Comparison of ENCODE assay signal across 25 cellular contexts in the genomic region with DNA sequence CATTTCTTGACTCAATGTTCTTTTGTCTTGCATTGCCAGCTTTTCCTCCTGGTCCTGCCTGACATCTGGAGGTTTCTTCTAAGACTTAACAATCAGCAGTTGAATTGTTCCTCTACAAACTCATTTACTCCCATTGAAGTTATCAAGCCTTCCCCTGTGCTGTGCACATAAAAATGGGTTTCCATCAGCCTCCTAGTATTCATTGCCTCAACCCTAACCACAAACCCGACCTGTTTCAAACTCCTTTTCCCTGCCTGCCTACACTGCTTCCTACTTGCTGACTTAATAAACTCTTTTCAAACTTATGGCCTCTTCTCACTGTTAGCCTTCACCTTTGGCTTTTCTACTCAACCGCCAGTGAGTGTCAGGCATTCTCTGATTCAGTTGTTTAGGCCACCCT.
"Had no signal": no experiment of that assay in that cellular context is flagged by ENCODE, and none has a peak within 500 bp of the region (broad histone marks: within the 10 kb centered on the region; RNA-seq: fewer than 3 reads in every experiment).

No MANE protein-coding gene starts in this region.

- H3K4me1 Mint-ChIP-seq: memory B cell, natural killer cell had no signal

- H3K9me3 ChIP-seq: esophagus muscularis mucosa, gastroesophageal sphincter, heart left ventricle, ovary, psoas muscle, sigmoid colon, suprapubic skin, transverse colon, vagina had no signal

- H3K4me1 ChIP-seq: esophagus muscularis mucosa, foreskin keratinocyte, gastroesophageal sphincter, heart left ventricle, psoas muscle, sigmoid colon, suprapubic skin, transverse colon, vagina had no signal

- FAIRE-seq: endothelial cell of umbilical vein, kidney had no signal

- H3K27me3 Mint-ChIP-seq: stimulated activated memory B cell treated with anti-CD40 and anti-IgM and Interleukin-4, amounts not matched to agents 10 μg/mL and 1 μg/mL and 100 μg/mL, for 72 hours had no signal

- DNase-seq: dermis blood vessel endothelial cell; effector memory CD4-positive, alpha-beta T cell; foreskin keratinocyte; heart left ventricle; kidney; natural killer cell; occipital lobe; ovary; posterior cingulate gyrus; psoas muscle; right cardiac atrium; sigmoid colon; stimulated activated CD4-positive, alpha-beta T cell treated with anti-CD3 and anti-CD28 coated beads, Interleukin-4, amount 100 ng/mL, for 4 hours; transverse colon had no signal

- H2AFZ ChIP-seq: hepatocyte had no signal

- H3K9me3 Mint-ChIP-seq: natural killer cell had no signal

- H3K27ac ChIP-seq: esophagus muscularis mucosa, foreskin keratinocyte, gastroesophageal sphincter, heart left ventricle, hepatocyte, ovary, psoas muscle, sigmoid colon, suprapubic skin, transverse colon, vagina had no signal

- H3K36me3 Mint-ChIP-seq: memory B cell; natural killer cell; stimulated activated memory B cell treated with anti-CD40 and anti-IgM and Interleukin-4, amounts not matched to agents 10 μg/mL and 1 μg/mL and 100 μg/mL, for 72 hours had no signal

- H3K4me2 ChIP-seq: hepatocyte had no signal

- H3K4me3 ChIP-seq: esophagus muscularis mucosa, gastroesophageal sphincter, heart left ventricle, hepatocyte, lung, ovary, psoas muscle, sigmoid colon, suprapubic skin, transverse colon, vagina had no signal

- ATAC-seq: foreskin keratinocyte; gastroesophageal sphincter; heart left ventricle; left lobe of liver; natural killer cell; psoas muscle; right cardiac atrium; stimulated activated memory B cell treated with anti-CD40 and anti-IgM and Interleukin-4, amounts not matched to agents 10 μg/mL and 1 μg/mL and 100 μg/mL, for 72 hours had no signal

- H3K27me3 ChIP-seq: esophagus muscularis mucosa, foreskin keratinocyte, gastroesophageal sphincter, hepatocyte, ovary, sigmoid colon, suprapubic skin, transverse colon, vagina had no signal

- H3K27ac Mint-ChIP-seq: memory B cell; natural killer cell; stimulated activated memory B cell treated with anti-CD40 and anti-IgM and Interleukin-4, amounts not matched to agents 10 μg/mL and 1 μg/mL and 100 μg/mL, for 72 hours; stimulated activated naive CD8-positive, alpha-beta T cell treated with anti-CD3 and anti-CD28 coated beads, Interleukin-15, Interleukin-2, amounts not matched to agents 100 ng/mL and 50 ng/mL, for 24 hours had no signal

- H3K4me3 Mint-ChIP-seq: memory B cell; natural killer cell; stimulated activated memory B cell treated with anti-CD40 and anti-IgM and Interleukin-4, amounts not matched to agents 10 μg/mL and 1 μg/mL and 100 μg/mL, for 72 hours; stimulated activated naive CD8-positive, alpha-beta T cell treated with anti-CD3 and anti-CD28 coated beads, Interleukin-15, Interleukin-2, amounts not matched to agents 100 ng/mL and 50 ng/mL, for 24 hours had no signal

- H3K79me2 ChIP-seq: hepatocyte had no signal

- H3K36me3 ChIP-seq: esophagus muscularis mucosa, gastroesophageal sphincter, heart left ventricle, ovary, sigmoid colon, suprapubic skin, transverse colon, vagina had no signal
